ENCODE assay signal across 15 cellular contexts in the genomic region with DNA sequence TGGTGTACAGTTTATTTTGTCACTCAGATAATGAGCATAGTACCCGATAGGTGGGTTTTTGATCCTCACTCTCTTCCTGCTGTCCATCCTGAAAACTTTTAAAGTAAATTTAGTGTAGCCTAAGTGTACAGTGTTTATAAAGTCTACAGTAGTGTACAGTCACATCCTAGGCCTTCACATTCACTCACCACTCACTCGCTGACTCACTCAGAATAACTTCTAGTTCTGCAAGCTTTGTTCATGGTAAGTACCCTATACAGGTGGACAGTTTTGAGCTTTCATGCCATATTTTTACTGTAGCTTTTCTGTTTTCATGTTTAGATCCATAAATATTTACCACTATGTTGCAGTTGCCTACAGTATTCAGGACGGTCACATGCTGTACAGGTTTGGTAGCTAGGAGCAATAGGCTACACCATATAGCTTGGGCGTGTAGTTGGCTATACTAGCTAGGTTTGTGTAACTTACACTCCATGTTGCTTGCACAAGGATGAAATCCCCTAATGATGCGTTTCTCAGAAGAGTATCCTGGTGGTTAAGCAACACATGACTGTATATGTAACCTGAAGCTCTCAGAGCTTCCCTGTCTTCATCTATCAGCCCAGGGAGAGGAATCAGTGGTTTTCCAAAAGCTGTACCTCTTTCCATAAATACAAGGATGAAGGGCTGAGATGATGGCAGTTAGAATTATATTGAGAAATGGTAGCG.
DNase-seq lines count a peak whose midpoint lies in the region; ATAC-seq and TF ChIP-seq lines count a peak whose summit lies in the region.
"Had no signal": no experiment of that assay in that cellular context is flagged by ENCODE, and none has a peak within 500 bp of the region (broad histone marks: within the 10 kb centered on the region; RNA-seq: fewer than 3 reads in every experiment).

No MANE protein-coding gene starts in this region.

- H3K27me3 ChIP-seq in Caco-2 (replicated peaks; ENCODE audit: control insufficient read depth, insufficient read depth, low read length) = no peaks in the 10 kb centered on the region
- no peaks in the 10 kb centered on the region for H3K27me3 ChIP-seq in PC-3 (ENCODE audit: low read length)
- H3K27me3 ChIP-seq: esophagus muscularis mucosa, uterus had no signal

- no peak for TF ChIP-seq CTCF in Caco-2 (IDR thresholded peaks at IDR 0.05; ENCODE audit: insufficient read depth in 1 of 2, low read depth in 1 of 2, low read length in 1 of 2, severe bottlenecking in 1 of 2, unreplicated experiment in 1 of 2)
- TF ChIP-seq CTCF in PC-3 (conservative IDR thresholded peaks at IDR 0.05; ENCODE audit: low read depth, low read length) = no peak
- TF ChIP-seq CTCF in osteocyte (IDR thresholded peaks at IDR 0.05) = no peak
- TF ChIP-seq CTCF in natural killer cell (IDR thresholded peaks at IDR 0.05) = no peak

- no peaks in the 10 kb centered on the region for H3K36me3 Mint-ChIP-seq in Caco-2 (ENCODE audit: insufficient read depth, unreplicated experiment)
- H3K36me3 Mint-ChIP-seq in osteocyte (ENCODE audit: unreplicated experiment) = no peaks in the 10 kb centered on the region
- H3K36me3 Mint-ChIP-seq in natural killer cell = no peaks in the 10 kb centered on the region
- H3K36me3 Mint-ChIP-seq: naive B cell had no signal

- H3K4me3 ChIP-seq in Caco-2 (ENCODE audit: low read depth, low read length) (no peak overlapping the region), PC-3 (ENCODE audit: low read length) (no peak overlapping the region)
- H3K4me3 ChIP-seq: esophagus muscularis mucosa, uterus had no signal

- H3K9me3 ChIP-seq in Caco-2 (0 out of 2 replicates have a peak, but pooled peaks cover 2% of the 10 kb centered on the region), PC-3 (ENCODE audit: low read length) (no peaks in the 10 kb centered on the region)
- H3K9me3 ChIP-seq: esophagus muscularis mucosa, uterus had no signal

- no peaks in the 10 kb centered on the region for H3F3A ChIP-seq in PC-3 (ENCODE audit: low read length, unreplicated experiment)

- peak overlapping the region; percentile 20 for H3K4me3 Mint-ChIP-seq in Caco-2 (ENCODE audit: unreplicated experiment)
- H3K4me3 Mint-ChIP-seq in osteocyte (ENCODE audit: unreplicated experiment) = no peak overlapping the region
- H3K4me3 Mint-ChIP-seq in natural killer cell = no peak overlapping the region
- H3K4me3 Mint-ChIP-seq: activated CD8-positive, alpha-beta T cell treated with anti-CD3 and anti-CD28 coated beads for 36 hours; activated T-helper 1 cell treated with anti-CD3 and anti-CD28 coated beads, Interleukin-12 subunit alpha, Interleukin-12 subunit beta, Interleukin-2, Interleukin-4 antibody, amounts not matched to agents 30 ng/mL and 10 ng/mL and 1 ng/mL, durations not matched to agents 14 hours and 24 hours and 36 hours; naive B cell had no signal

- H3K27ac ChIP-seq in PC-3 (ENCODE audit: low read length) = 0 out of 2 replicates have a peak overlapping the region, but pooled peaks have one; percentile 18
- H3K27ac ChIP-seq: esophagus muscularis mucosa, uterus had no signal

- H3K27me3 Mint-ChIP-seq in Caco-2 (ENCODE audit: insufficient read depth, unreplicated experiment) (no peaks in the 10 kb centered on the region), osteocyte (ENCODE audit: unreplicated experiment) (no peaks in the 10 kb centered on the region), natural killer cell (ENCODE audit: low read depth in 2 of 2) (peaks cover 0 to 5% of the 10 kb centered on the region in 2 donors)
- H3K27me3 Mint-ChIP-seq: activated CD8-positive, alpha-beta T cell treated with anti-CD3 and anti-CD28 coated beads for 36 hours; naive B cell had no signal

- peaks cover 13% of the 10 kb centered on the region for H3K4me1 Mint-ChIP-seq in Caco-2 (ENCODE audit: low read depth, unreplicated experiment)
- H3K4me1 Mint-ChIP-seq in osteocyte (ENCODE audit: unreplicated experiment) = peaks cover 3% of the 10 kb centered on the region
- no peaks in the 10 kb centered on the region for H3K4me1 Mint-ChIP-seq in natural killer cell
- H3K4me1 Mint-ChIP-seq: naive B cell had no signal

- peak overlapping the region; percentile 22; the same call in 1 of the 2 replicates for H3K4me2 ChIP-seq in PC-3 (ENCODE audit: low read length)

- H3K79me2 ChIP-seq in PC-3 (ENCODE audit: low read length) = no peaks in the 10 kb centered on the region

- H3K9ac ChIP-seq in PC-3 (ENCODE audit: low read length) = no peak overlapping the region

- H3K9me2 ChIP-seq in PC-3 (replicated peaks; ENCODE audit: low read length) = no peaks in the 10 kb centered on the region

- POLR2A ChIA-PET in Caco-2 (lab: Charles Lee) (no interaction called here), PC-3 (lab: Charles Lee; ENCODE audit: unreplicated experiment) (interaction anchor here (0.6 kb wide), 1 partner anchor 41 kb away, joined by 3 read pairs; no protein-coding TSS in a partner anchor)

- no peaks in the 10 kb centered on the region for H3K36me3 ChIP-seq in Caco-2 (ENCODE audit: control insufficient read depth, insufficient read depth, low read length)
- H3K36me3 ChIP-seq in PC-3 (ENCODE audit: low read depth, low read length) = no peaks in the 10 kb centered on the region
- H3K36me3 ChIP-seq: esophagus muscularis mucosa, uterus had no signal

- CTCF ChIA-PET in Caco-2 (lab: Charles Lee) (no interaction called here), PC-3 (lab: Charles Lee) (no interaction called here)

- H3K9me3 Mint-ChIP-seq in Caco-2 (ENCODE audit: unreplicated experiment) (no peaks in the 10 kb centered on the region), osteocyte (ENCODE audit: unreplicated experiment) (no peaks in the 10 kb centered on the region), natural killer cell (no peaks in the 10 kb centered on the region)
- H3K9me3 Mint-ChIP-seq: activated CD8-positive, alpha-beta T cell treated with anti-CD3 and anti-CD28 coated beads for 36 hours; activated T-helper 1 cell treated with anti-CD3 and anti-CD28 coated beads, Interleukin-12 subunit alpha, Interleukin-12 subunit beta, Interleukin-2, Interleukin-4 antibody, amounts not matched to agents 30 ng/mL and 10 ng/mL and 1 ng/mL, durations not matched to agents 14 hours and 24 hours and 36 hours; naive B cell had no signal

- ATAC-seq in PC-3 (peak; percentile 99), HG02588 (IDR thresholded peaks at IDR 0.05; ENCODE audit: unreplicated experiment) (no peak), natural killer cell (no peak)
- ATAC-seq: activated CD8-positive, alpha-beta T cell treated with anti-CD3 and anti-CD28 coated beads for 36 hours had no signal

- DNase-seq in Caco-2 (no peak), PC-3 (peak; percentile 73), dermis microvascular lymphatic vessel endothelial cell (ENCODE audit: low read depth in 2 of 2) (peak; percentile 47 to 83), kidney tubule cell (ENCODE audit: low spot score) (peak; percentile 83), osteocyte (ENCODE audit: extremely low spot score, unreplicated experiment) (no peak), natural killer cell (no peak), NCI-H128 (lab: John Stamatoyannopoulos, UW; ENCODE audit: unreplicated experiment) (no peak)
- DNase-seq: activated CD8-positive, alpha-beta T cell treated with anti-CD3 and anti-CD28 coated beads for 36 hours; naive B cell; NCI-H187 treated with DMSO at 0.1 percent for 48 hours; NCI-H510A; uterus had no signal

- intact Hi-C loops in Caco-2 (cut with micrococcal nuclease; ENCODE audit: unreplicated experiment) (loop anchor here (10.0 kb wide), 1 partner anchor 178 kb away; no protein-coding TSS in a partner anchor), PC-3 (cut with micrococcal nuclease) (no loop called here), natural killer cell (cut with micrococcal nuclease) (no loop called here)

- H4K20me1 ChIP-seq in PC-3 (ENCODE audit: low read length) = no peaks in the 10 kb centered on the region

- H3K27ac Mint-ChIP-seq in Caco-2 (ENCODE audit: unreplicated experiment) (no peak overlapping the region), osteocyte (ENCODE audit: unreplicated experiment) (no peak overlapping the region), natural killer cell (no peak overlapping the region)
- H3K27ac Mint-ChIP-seq: activated CD8-positive, alpha-beta T cell treated with anti-CD3 and anti-CD28 coated beads for 36 hours; activated T-helper 1 cell treated with anti-CD3 and anti-CD28 coated beads, Interleukin-12 subunit alpha, Interleukin-12 subunit beta, Interleukin-2, Interleukin-4 antibody, amounts not matched to agents 30 ng/mL and 10 ng/mL and 1 ng/mL, durations not matched to agents 14 hours and 24 hours and 36 hours; naive B cell had no signal

- H2AFZ ChIP-seq in PC-3 (ENCODE audit: low read length) = no peak overlapping the region

- BruUV-seq in Caco-2 (replicated peaks; lab: Mats Ljungman, UMichigan) = no TSS peak
- BruUV-seq in PC-3 (replicated peaks; lab: Mats Ljungman, UMichigan) = no TSS peak

- H3K4me1 ChIP-seq in Caco-2 (peaks cover 18% of the 10 kb centered on the region), PC-3 (ENCODE audit: insufficient read depth, low read length) (peaks cover 12% of the 10 kb centered on the region)
- H3K4me1 ChIP-seq: uterus had no signal

Comparison
In these comparisons a context has a peak if more than half of its experiments do, and no peak if none do; other contexts are left out.
1. DNase-seq: peak in PC-3 (single experiment), dermis microvascular lymphatic vessel endothelial cell (2 of 2) and kidney tubule cell (single experiment); none in Caco-2 (0 of 2), osteocyte (single experiment), natural killer cell (single experiment) and NCI-H128 (single experiment).